19 cellular contexts compared by ENCODE assay signal in the genomic region with DNA sequence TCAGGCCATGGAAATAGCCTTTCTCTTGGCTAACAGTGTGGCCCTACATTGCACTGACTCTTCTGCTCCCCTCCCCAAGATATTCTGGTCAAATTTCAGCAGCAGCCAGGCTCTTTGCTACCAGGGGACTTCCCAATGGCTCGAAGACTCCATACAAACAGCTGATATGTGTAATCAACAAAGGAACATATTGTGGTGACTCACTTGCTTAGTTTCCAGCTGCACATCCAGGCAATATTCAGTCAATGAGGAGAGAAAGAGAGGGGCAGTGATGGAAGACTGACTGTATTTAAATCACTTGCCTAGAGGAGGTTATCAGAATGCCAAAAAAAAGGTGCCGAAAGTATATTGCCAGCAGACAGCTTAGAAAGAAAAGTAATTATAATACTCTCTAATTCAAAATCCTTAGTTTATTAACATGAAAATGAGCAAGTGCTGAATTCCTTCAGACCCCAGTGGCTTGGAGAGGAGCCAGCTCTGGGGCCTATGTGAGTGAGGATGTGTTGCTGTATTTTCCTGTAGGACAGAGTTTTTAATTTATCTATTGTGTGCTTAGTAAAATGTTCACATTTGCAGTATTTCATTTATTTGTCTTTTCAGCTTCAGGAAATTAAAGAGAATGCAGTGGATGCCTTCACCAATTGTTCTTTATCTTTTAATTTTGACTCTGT.
DNase-seq lines count a peak whose midpoint lies in the region; ATAC-seq, FAIRE-seq and TF ChIP-seq lines count a peak whose summit lies in the region.
"Had no signal": no experiment of that assay in that cellular context is flagged by ENCODE, and none has a peak within 500 bp of the region (broad histone marks: within the 10 kb centered on the region; RNA-seq: fewer than 3 reads in every experiment).

No MANE protein-coding gene starts in this region.

- H3K9me3 Mint-ChIP-seq in astrocyte (ENCODE audit: unreplicated experiment): no peaks in the 10 kb centered on the region
- H3K9me3 Mint-ChIP-seq: activated naive CD8-positive, alpha-beta T cell treated with anti-CD3 and anti-CD28 coated beads for 36 hours had no signal

- H3K4me3 ChIP-seq in HAP-1 (no peak overlapping the region), astrocyte (ENCODE audit: insufficient read depth, low read depth, low read length) (no peak overlapping the region), right cardiac atrium (ENCODE audit: low read length) (no peak overlapping the region)

- in situ Hi-C loops in HAP-1 (cut with MboI; ENCODE audit: low sequenced_read_pairs): no loop called here

- H2AFZ ChIP-seq in astrocyte (ENCODE audit: low read depth, low read length): no peak overlapping the region

- no peak for TF ChIP-seq POLR2A in GM12892 (IDR thresholded peaks at IDR 0.05; ENCODE audit: low read depth, low read length)

- no peak overlapping the region for H3K27ac ChIP-seq in astrocyte (ENCODE audit: low read depth, low read length)
- H3K27ac ChIP-seq in right cardiac atrium (ENCODE audit: low read length): no peak overlapping the region
- H3K27ac ChIP-seq: WERI-Rb-1 had no signal

- WGBS in right cardiac atrium: 36% methylated on average over 2 of the region's 2 CpGs

- no peaks in the 10 kb centered on the region for H3K27me3 ChIP-seq in HAP-1 (ENCODE audit: low read depth)
- H3K27me3 ChIP-seq in astrocyte (ENCODE audit: insufficient read depth, low read length): no peaks in the 10 kb centered on the region
- no peaks in the 10 kb centered on the region for H3K27me3 ChIP-seq in right cardiac atrium (ENCODE audit: control insufficient read depth, insufficient read depth)

- no peaks in the 10 kb centered on the region for H3K9me3 ChIP-seq in HAP-1
- no peaks in the 10 kb centered on the region for H3K9me3 ChIP-seq in astrocyte (ENCODE audit: insufficient read depth, low read depth, low read length)
- H3K9me3 ChIP-seq in right cardiac atrium (ENCODE audit: control insufficient read depth, low read length): no peaks in the 10 kb centered on the region

- peaks cover 20% of the 10 kb centered on the region for H3K4me1 Mint-ChIP-seq in astrocyte (ENCODE audit: low read depth, unreplicated experiment)
- H3K4me1 Mint-ChIP-seq: activated naive CD8-positive, alpha-beta T cell treated with anti-CD3 and anti-CD28 coated beads for 36 hours; stimulated activated effector memory CD8-positive, alpha-beta T cell treated with anti-CD3 and anti-CD28 coated beads, Interleukin-12 subunit alpha, Interleukin-12 subunit beta, amount 100 ng/mL, for 72 hours had no signal

- H3K79me2 ChIP-seq in astrocyte (ENCODE audit: insufficient read depth, low read length): no peaks in the 10 kb centered on the region

- no peaks in the 10 kb centered on the region for H3K36me3 ChIP-seq in HAP-1 (replicated peaks)
- H3K36me3 ChIP-seq in astrocyte (ENCODE audit: insufficient read depth, low read length): no peaks in the 10 kb centered on the region
- H3K36me3 ChIP-seq: WERI-Rb-1 had no signal

- ATAC-seq in right cardiac atrium (peak; percentile 37 to 69), HG03354 (IDR thresholded peaks at IDR 0.05; ENCODE audit: poor library complexity, severe bottlenecking, unreplicated experiment) (no peak)
- ATAC-seq: activated CD8-positive, alpha-beta T cell treated with anti-CD3 and anti-CD28 coated beads, Interleukin-2, amount 10 ng/mL, durations not matched to agents 7 days and 5 days; HCT116; left lobe of liver; stimulated activated effector memory CD8-positive, alpha-beta T cell treated with anti-CD3 and anti-CD28 coated beads, Interleukin-12 subunit alpha, Interleukin-12 subunit beta, amount 100 ng/mL, for 72 hours had no signal

- peak; percentile 85 to 89 for DNase-seq in HAP-1 (ENCODE audit: low spot score in 2 of 2)
- DNase-seq in astrocyte (ENCODE audit: low read depth): peak; percentile 65
- DNase-seq in right cardiac atrium: peak; percentile 18 to 56 (median 48)
- DNase-seq in renal cortical epithelial cell (ENCODE audit: low read depth): peak; percentile 88
- DNase-seq in iPS-NIHi7 (ENCODE audit: extremely low spot score): no peak
- no peak for DNase-seq in GM12892 (ENCODE audit: insufficient read length)
- DNase-seq in SIG-M5 treated with dmso at 0.1 percent for 504 hours (lab: John Stamatoyannopoulos, UW; ENCODE audit: unreplicated experiment): no peak
- DNase-seq: activated CD8-positive, alpha-beta T cell treated with anti-CD3 and anti-CD28 coated beads, Interleukin-2, amount 10 ng/mL, durations not matched to agents 7 days and 5 days; activated naive CD8-positive, alpha-beta T cell treated with anti-CD3 and anti-CD28 coated beads for 36 hours; caudate nucleus; DMS153; effector memory CD4-positive, alpha-beta T cell; NCI-H226; WERI-Rb-1 had no signal

- H3K4me2 ChIP-seq in astrocyte (ENCODE audit: low read length): no peak overlapping the region

- H3K27me3 Mint-ChIP-seq in astrocyte (ENCODE audit: low read depth, unreplicated experiment): no peaks in the 10 kb centered on the region
- H3K27me3 Mint-ChIP-seq: activated naive CD8-positive, alpha-beta T cell treated with anti-CD3 and anti-CD28 coated beads for 36 hours; progenitor cell of endocrine pancreas had no signal

- no peak for TF ChIP-seq CTCF in astrocyte (IDR thresholded peaks at IDR 0.05; ENCODE audit: insufficient read depth, low read depth, low read length)

- H3K27ac Mint-ChIP-seq in astrocyte (ENCODE audit: unreplicated experiment): peak overlapping the region; percentile 56
- H3K27ac Mint-ChIP-seq: activated CD8-positive, alpha-beta T cell treated with anti-CD3 and anti-CD28 coated beads, Interleukin-2, amount 10 ng/mL, durations not matched to agents 7 days and 5 days; activated naive CD8-positive, alpha-beta T cell treated with anti-CD3 and anti-CD28 coated beads for 36 hours; progenitor cell of endocrine pancreas; stimulated activated effector memory CD8-positive, alpha-beta T cell treated with anti-CD3 and anti-CD28 coated beads, Interleukin-12 subunit alpha, Interleukin-12 subunit beta, amount 100 ng/mL, for 72 hours had no signal

- no peak overlapping the region for H3K9ac ChIP-seq in astrocyte (ENCODE audit: low read length)

- H3K4me1 ChIP-seq in HAP-1 (peaks cover 41% of the 10 kb centered on the region), astrocyte (ENCODE audit: insufficient read depth, low read length) (no peaks in the 10 kb centered on the region), right cardiac atrium (ENCODE audit: control insufficient read depth, insufficient read depth, low read length) (no peaks in the 10 kb centered on the region)

- no peak overlapping the region for H3K4me3 Mint-ChIP-seq in astrocyte (ENCODE audit: unreplicated experiment)
- H3K4me3 Mint-ChIP-seq: activated CD8-positive, alpha-beta T cell treated with anti-CD3 and anti-CD28 coated beads, Interleukin-2, amount 10 ng/mL, durations not matched to agents 7 days and 5 days; activated naive CD8-positive, alpha-beta T cell treated with anti-CD3 and anti-CD28 coated beads for 36 hours; stimulated activated effector memory CD8-positive, alpha-beta T cell treated with anti-CD3 and anti-CD28 coated beads, Interleukin-12 subunit alpha, Interleukin-12 subunit beta, amount 100 ng/mL, for 72 hours had no signal

- no peaks in the 10 kb centered on the region for H4K20me1 ChIP-seq in astrocyte (ENCODE audit: insufficient read depth, low read length)

- no peak for FAIRE-seq in astrocyte (lab: Jason Lieb, UNC)
- no peak for FAIRE-seq in GM12892 (lab: Jason Lieb, UNC)

- H3K36me3 Mint-ChIP-seq in astrocyte (ENCODE audit: low read depth, unreplicated experiment): no peaks in the 10 kb centered on the region
- H3K36me3 Mint-ChIP-seq: activated naive CD8-positive, alpha-beta T cell treated with anti-CD3 and anti-CD28 coated beads for 36 hours; stimulated activated effector memory CD8-positive, alpha-beta T cell treated with anti-CD3 and anti-CD28 coated beads, Interleukin-12 subunit alpha, Interleukin-12 subunit beta, amount 100 ng/mL, for 72 hours had no signal

- intact Hi-C loops in right cardiac atrium (cut with DNase I): no loop called here

Comparison
In these comparisons a context has a peak if more than half of its experiments do, and no peak if none do; other contexts are left out.
1. DNase-seq: peak in HAP-1 (2 of 2), astrocyte (single experiment), right cardiac atrium (3 of 3) and renal cortical epithelial cell (single experiment); none in iPS-NIHi7 (single experiment), GM12892 (single experiment) and SIG-M5 treated with dmso at 0.1 percent for 504 hours (single experiment).